In the genomic region with DNA sequence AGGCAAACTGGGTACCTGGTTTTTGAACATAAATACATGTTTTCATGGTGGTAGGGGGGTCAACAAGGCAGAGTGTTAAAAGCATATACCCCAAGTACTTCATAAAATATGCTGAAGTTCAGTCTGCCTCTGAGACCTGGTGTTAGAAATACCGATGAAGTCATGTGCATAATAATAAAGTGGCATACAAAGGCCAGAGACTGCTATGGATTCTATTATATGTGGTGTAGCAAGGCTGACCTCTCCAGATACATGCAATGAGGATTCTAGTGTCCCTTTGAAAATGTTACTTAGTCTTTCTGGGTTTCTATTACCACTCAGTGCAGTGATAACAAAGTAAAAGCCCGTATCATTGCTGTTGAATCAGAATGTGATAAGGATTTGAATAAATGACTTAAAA, we compare ENCODE assay signal across 24 cellular contexts.
DNase-seq lines count a peak whose midpoint lies in the region; ATAC-seq and TF ChIP-seq lines count a peak whose summit lies in the region.
"Had no signal": no experiment of that assay in that cellular context is flagged by ENCODE, and none has a peak within 500 bp of the region (broad histone marks: within the 10 kb centered on the region; RNA-seq: fewer than 3 reads in every experiment).

No MANE protein-coding gene starts in this region.

- H3K27ac ChIP-seq in heart left ventricle (no peak overlapping the region), right atrium auricular region (no peak overlapping the region), Panc1 (ENCODE audit: low read length) (peak overlapping the region; percentile 48; the same call in 1 of the 2 replicates), iPS-20b (ENCODE audit: low read length) (no peak overlapping the region)
- H3K27ac ChIP-seq: A549; BLaER1 treated with 17β-estradiol and CSF1 and Interleukin-3, amounts not matched to agents 10 nM and 100 nM had no signal

- no peak for DNase-seq in heart left ventricle
- DNase-seq in right atrium auricular region (ENCODE audit: low spot score) = no peak
- no peak for DNase-seq in Panc1 (ENCODE audit: low read depth, low spot score)
- DNase-seq in activated CD8-positive, alpha-beta memory T cell treated with anti-CD3 and anti-CD28 coated beads, Interleukin-2, amount 10 ng/mL, durations not matched to agents 7 days and 5 days = no peak
- no peak for DNase-seq in mucosa of descending colon
- no peak for DNase-seq in SW 1271 (lab: John Stamatoyannopoulos, UW)
- DNase-seq: 8988T; ACHN; AML-193; BE2C; CD4-positive, alpha-beta T cell; CD8-positive, alpha-beta memory T cell; DMS 273 treated with DMSO at 0.1 percent for 48 hours; DMS79; EL; GDM1; HFFc6 had no signal

- CTCF ChIA-PET in Panc1 (lab: Charles Lee) = no interaction called here
- CTCF ChIA-PET in activated CD8-positive, alpha-beta memory T cell treated with anti-CD3 and anti-CD28 coated beads, Interleukin-2, amount 10 ng/mL, durations not matched to agents 7 days and 5 days (lab: Charles Lee) = no interaction called here

- no peaks in the 10 kb centered on the region for H3K27me3 ChIP-seq in heart left ventricle
- H3K27me3 ChIP-seq in right atrium auricular region = no peaks in the 10 kb centered on the region
- H3K27me3 ChIP-seq in Panc1 (ENCODE audit: control insufficient read depth, insufficient read depth, low read length) = no peaks in the 10 kb centered on the region
- H3K27me3 ChIP-seq in iPS-20b (ENCODE audit: insufficient read depth, low read length) = no peaks in the 10 kb centered on the region
- H3K27me3 ChIP-seq: BE2C; BLaER1 treated with 17β-estradiol and CSF1 and Interleukin-3, amounts not matched to agents 10 nM and 100 nM had no signal

- H3K27ac Mint-ChIP-seq in activated CD8-positive, alpha-beta memory T cell treated with anti-CD3 and anti-CD28 coated beads, Interleukin-2, amount 10 ng/mL, durations not matched to agents 7 days and 5 days = no peak overlapping the region
- H3K27ac Mint-ChIP-seq: CD14-positive monocyte; CD4-positive, alpha-beta T cell; CD8-positive, alpha-beta memory T cell; GM23338; HFFc6 had no signal

- H3K9me3 Mint-ChIP-seq in activated CD8-positive, alpha-beta memory T cell treated with anti-CD3 and anti-CD28 coated beads, Interleukin-2, amount 10 ng/mL, durations not matched to agents 7 days and 5 days (ENCODE audit: low read depth) = no peaks in the 10 kb centered on the region
- H3K9me3 Mint-ChIP-seq: HFFc6 had no signal

- H3K36me3 Mint-ChIP-seq in activated CD8-positive, alpha-beta memory T cell treated with anti-CD3 and anti-CD28 coated beads, Interleukin-2, amount 10 ng/mL, durations not matched to agents 7 days and 5 days = no peaks in the 10 kb centered on the region
- H3K36me3 Mint-ChIP-seq: CD14-positive monocyte; CD8-positive, alpha-beta memory T cell had no signal

- BruUV-seq in Panc1 (replicated peaks; lab: Mats Ljungman, UMichigan) = no TSS peak

- POLR2A ChIA-PET in Panc1 (lab: Charles Lee) = no interaction called here

- H3K36me3 ChIP-seq in heart left ventricle = no peaks in the 10 kb centered on the region
- no peaks in the 10 kb centered on the region for H3K36me3 ChIP-seq in right atrium auricular region
- H3K36me3 ChIP-seq in Panc1 (ENCODE audit: control insufficient read depth, insufficient read depth, low read length) = no peaks in the 10 kb centered on the region
- no peaks in the 10 kb centered on the region for H3K36me3 ChIP-seq in iPS-20b (ENCODE audit: insufficient read depth, low read depth, low read length)
- no peaks in the 10 kb centered on the region for H3K36me3 ChIP-seq in mucosa of descending colon (ENCODE audit: low read depth)
- H3K36me3 ChIP-seq: BE2C; BLaER1 treated with 17β-estradiol and CSF1 and Interleukin-3, amounts not matched to agents 10 nM and 100 nM; HAP-1 had no signal

- ATAC-seq in heart left ventricle (peak in 3 of 4 donors; percentile 31 to 64 (median 35)), Panc1 (no peak), mucosa of descending colon (no peak)
- ATAC-seq in activated CD8-positive, alpha-beta memory T cell treated with anti-CD3 and anti-CD28 coated beads, Interleukin-2, amount 10 ng/mL, durations not matched to agents 7 days and 5 days = no peak
- ATAC-seq: A549, GM12878, GM23338 had no signal

- 65 to 78% (median 73%) methylated on average over 2 of the region's 2 CpGs for WGBS in heart left ventricle, 4 donors

- no peaks in the 10 kb centered on the region for H3K4me1 Mint-ChIP-seq in activated CD8-positive, alpha-beta memory T cell treated with anti-CD3 and anti-CD28 coated beads, Interleukin-2, amount 10 ng/mL, durations not matched to agents 7 days and 5 days
- H3K4me1 Mint-ChIP-seq: CD14-positive monocyte; CD8-positive, alpha-beta memory T cell had no signal

- H3K4me1 ChIP-seq in heart left ventricle (peaks cover 0 to 29% (median 1%) of the 10 kb centered on the region in 12 donors), right atrium auricular region (peaks cover 0 to 5% of the 10 kb centered on the region in 2 donors), Panc1 (ENCODE audit: control insufficient read depth, insufficient read depth, low read length) (peaks cover 6% of the 10 kb centered on the region; the same call in 1 of the 2 replicates), iPS-20b (ENCODE audit: insufficient read depth, low read length) (peaks cover 27% of the 10 kb centered on the region), mucosa of descending colon (ENCODE audit: low read depth) (no peaks in the 10 kb centered on the region)
- H3K4me1 ChIP-seq: A549 had no signal

- H3K4me3 ChIP-seq in heart left ventricle (no peak overlapping the region), right atrium auricular region (no peak overlapping the region), Panc1 (ENCODE audit: low read depth in 2 of 2, low read length in 2 of 2) (no peak overlapping the region), iPS-20b (ENCODE audit: low read length) (no peak overlapping the region), mucosa of descending colon (no peak overlapping the region)
- H3K4me3 ChIP-seq: A549; BLaER1 treated with 17β-estradiol and CSF1 and Interleukin-3, amounts not matched to agents 10 nM and 100 nM; GM12878; GM23338; HAP-1 had no signal

- intact Hi-C loops in heart left ventricle (cut with DNase I) (no loop called here), Panc1 (cut with micrococcal nuclease; ENCODE audit: unreplicated experiment) (no loop called here), mucosa of descending colon (cut with DNase I, micrococcal nuclease) (no loop called here)

- no peak for TF ChIP-seq CTCF in heart left ventricle (IDR thresholded peaks at IDR 0.05)
- no peak for TF ChIP-seq CTCF in right atrium auricular region (IDR thresholded peaks at IDR 0.05)
- TF ChIP-seq CTCF in Panc1 (IDR thresholded peaks at IDR 0.05) = no peak
- no peak for TF ChIP-seq CTCF in mucosa of descending colon (IDR thresholded peaks at IDR 0.05)

- H3K27me3 Mint-ChIP-seq in activated CD8-positive, alpha-beta memory T cell treated with anti-CD3 and anti-CD28 coated beads, Interleukin-2, amount 10 ng/mL, durations not matched to agents 7 days and 5 days = no peaks in the 10 kb centered on the region
- H3K27me3 Mint-ChIP-seq: CD4-positive, alpha-beta T cell; CD8-positive, alpha-beta memory T cell had no signal

- H3K9ac ChIP-seq in iPS-20b (ENCODE audit: low read depth, low read length) = peak overlapping the region; percentile 1; the same call in 1 of the 2 replicates
- H3K9ac ChIP-seq: BLaER1 treated with 17β-estradiol and CSF1 and Interleukin-3, amounts not matched to agents 10 nM and 100 nM had no signal

- H3K9me3 ChIP-seq in heart left ventricle = no peaks in the 10 kb centered on the region
- H3K9me3 ChIP-seq in right atrium auricular region = no peaks in the 10 kb centered on the region
- no peaks in the 10 kb centered on the region for H3K9me3 ChIP-seq in Panc1 (ENCODE audit: control insufficient read depth, insufficient read depth, low read depth, low read length)
- no peaks in the 10 kb centered on the region for H3K9me3 ChIP-seq in iPS-20b (ENCODE audit: insufficient read depth, low read depth, low read length)
- no peaks in the 10 kb centered on the region for H3K9me3 ChIP-seq in mucosa of descending colon
- H3K9me3 ChIP-seq: A549; BE2C; BLaER1 treated with 17β-estradiol and CSF1 and Interleukin-3, amounts not matched to agents 10 nM and 100 nM; HAP-1 had no signal

- H3K4me3 Mint-ChIP-seq in activated CD8-positive, alpha-beta memory T cell treated with anti-CD3 and anti-CD28 coated beads, Interleukin-2, amount 10 ng/mL, durations not matched to agents 7 days and 5 days = no peak overlapping the region
- H3K4me3 Mint-ChIP-seq: CD14-positive monocyte; CD4-positive, alpha-beta T cell; CD8-positive, alpha-beta memory T cell; GM23338; HFFc6 had no signal

- TF ChIP-seq POLR2A in heart left ventricle (IDR thresholded peaks at IDR 0.05) = no peak

- in situ Hi-C loops in Panc1 (cut with HindIII; ENCODE audit: low pct_unique_long_range_greater_than_20kb, low sequenced_read_pairs) = no loop called here

Comparison
In these comparisons a context has a peak if more than half of its experiments do, and no peak if none do; other contexts are left out.
1. ATAC-seq: peak in heart left ventricle (3 of 4); none in Panc1 (single experiment), activated CD8-positive, alpha-beta memory T cell treated with anti-CD3 and anti-CD28 coated beads, Interleukin-2, amount 10 ng/mL, durations not matched to agents 7 days and 5 days (single experiment) and mucosa of descending colon (single experiment).